8 cellular contexts compared by ENCODE assay signal in the genomic region with DNA sequence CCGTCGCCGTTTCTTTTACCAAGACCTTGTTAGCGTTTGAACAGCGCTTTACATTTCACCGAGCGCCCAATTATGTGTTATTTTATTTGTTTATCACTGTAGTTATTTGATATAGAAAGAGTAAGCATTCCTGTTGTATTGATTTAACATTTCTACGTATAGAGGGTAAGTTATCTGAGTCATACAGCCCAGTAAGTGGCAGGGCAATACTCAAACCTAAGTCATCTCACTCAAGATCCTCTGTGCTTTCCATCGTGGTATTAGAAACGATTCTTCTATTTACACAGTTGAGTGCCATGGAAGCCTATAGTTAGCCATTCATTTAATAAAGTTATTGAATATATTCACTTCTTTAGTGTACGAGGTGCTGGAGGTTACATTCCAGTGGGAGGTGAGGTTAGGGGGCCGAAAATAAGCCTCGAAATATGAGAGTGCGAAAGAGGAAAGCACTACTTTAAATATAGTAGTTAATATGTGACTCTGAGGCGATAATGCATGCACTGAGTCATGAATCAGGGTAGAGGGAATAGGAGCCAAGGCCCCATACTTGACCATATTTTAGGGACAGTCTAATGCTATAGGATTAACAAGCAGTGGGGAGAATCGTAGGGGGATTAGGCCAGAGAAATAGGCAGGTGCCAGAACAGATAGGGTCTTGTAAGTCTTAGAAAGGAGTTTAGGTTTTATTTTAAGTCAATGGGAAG. TPM values are rescaled to one million over a fixed set of nuclear protein-coding genes. Genes with fewer than 3 reads are reported as not detected.
DNase-seq lines count a peak whose midpoint lies in the region; FAIRE-seq and TF ChIP-seq lines count a peak whose summit lies in the region.

No MANE protein-coding gene starts in this region.

- POLR2A ChIA-PET in activated CD4-positive, alpha-beta memory T cell treated with anti-CD3 and anti-CD28 coated beads for 36 hours (lab: Charles Lee) = interaction anchor here (2.1 kb wide), 1 partner anchor 110 kb away, joined by 5 read pairs; the partner anchor contains the start of genes AKAP3 and NDUFA9

- intact Hi-C loops in activated CD4-positive, alpha-beta T cell treated with anti-CD3 and anti-CD28 coated beads, Interleukin-2, amount 10 ng/mL, durations not matched to agents 24 days and 14 days (cut with micrococcal nuclease) = loop anchor here (2.0 to 5.0 kb wide), 2 partner anchors 33 to 667 kb away; partner anchors contain the start of gene PARP11
- intact Hi-C loops in activated CD4-positive, alpha-beta memory T cell treated with anti-CD3 and anti-CD28 coated beads for 36 hours (cut with micrococcal nuclease) = loop anchor here (2.0 to 10.0 kb wide), 2 partner anchors 33 to 215 kb away; partner anchors contain the start of gene TIGAR
- intact Hi-C loops in thyroid gland (cut with DNase I) = no loop called here

- H3K4me3 ChIP-seq in keratinocyte (ENCODE audit: control insufficient read depth in 2 of 3, extremely low read depth in 1 of 3, insufficient read depth in 2 of 3, low read depth in 1 of 3, low read length in 3 of 3) (peak overlapping the region; percentile 63 to 96 (median 95)), thyroid gland (replicated peaks in 1 of 3) (peak overlapping the region in 2 of 3 donors; percentile 60 to 90)

- H3K36me3 ChIP-seq in keratinocyte (ENCODE audit: control insufficient read depth in 2 of 2, extremely low read depth in 1 of 2, insufficient read depth in 2 of 2, low read length in 2 of 2) = peaks cover 0 to 4% of the 10 kb centered on the region in 2 experiments
- no peaks in the 10 kb centered on the region for H3K36me3 ChIP-seq in thyroid gland

- H2AFZ ChIP-seq in keratinocyte (ENCODE audit: control insufficient read depth, low read length) = peak overlapping the region; percentile 100

- peaks cover 33% of the 10 kb centered on the region for H3K79me2 ChIP-seq in keratinocyte (ENCODE audit: control insufficient read depth, insufficient read depth, low read length)

- H3K4me1 ChIP-seq in keratinocyte (ENCODE audit: control insufficient read depth, extremely low read depth, insufficient read depth, low read length) (peaks cover 8% of the 10 kb centered on the region), thyroid gland (peaks cover 8 to 16% of the 10 kb centered on the region in 2 donors)

- H4K20me1 ChIP-seq in keratinocyte (ENCODE audit: control insufficient read depth, extremely low read depth, insufficient read depth, low read length) = no peaks in the 10 kb centered on the region

- peak overlapping the region; percentile 100 for H3K27ac ChIP-seq in keratinocyte (ENCODE audit: control insufficient read depth, insufficient read depth, low read length)
- H3K27ac ChIP-seq in thyroid gland = no peak overlapping the region

- CTCF ChIA-PET in activated CD4-positive, alpha-beta memory T cell treated with anti-CD3 and anti-CD28 coated beads for 36 hours (lab: Charles Lee) = interaction anchor here (1.3 kb wide), 1 partner anchor 119 kb away, joined by 4 read pairs; no protein-coding TSS in a partner anchor

- no peaks in the 10 kb centered on the region for H3K9me3 Mint-ChIP-seq in activated CD4-positive, alpha-beta T cell treated with anti-CD3 and anti-CD28 coated beads, Interleukin-2, amount 10 ng/mL, durations not matched to agents 24 days and 14 days
- H3K9me3 Mint-ChIP-seq in activated CD4-positive, alpha-beta memory T cell treated with anti-CD3 and anti-CD28 coated beads for 36 hours = no peaks in the 10 kb centered on the region

- no peaks in the 10 kb centered on the region for H3K27me3 Mint-ChIP-seq in activated CD4-positive, alpha-beta T cell treated with anti-CD3 and anti-CD28 coated beads, Interleukin-2, amount 10 ng/mL, durations not matched to agents 24 days and 14 days
- no peaks in the 10 kb centered on the region for H3K27me3 Mint-ChIP-seq in activated CD4-positive, alpha-beta memory T cell treated with anti-CD3 and anti-CD28 coated beads for 36 hours

- DNase-seq in activated CD4-positive, alpha-beta T cell treated with anti-CD3 and anti-CD28 coated beads, Interleukin-2, amount 10 ng/mL, durations not matched to agents 24 days and 14 days = no peak
- DNase-seq in activated CD4-positive, alpha-beta T cell treated with anti-CD3 and anti-CD28 coated beads, Interleukin-2, amount 50 U/mL, for 48 hours = no peak
- DNase-seq in activated CD4-positive, alpha-beta memory T cell treated with anti-CD3 and anti-CD28 coated beads for 36 hours = no peak
- no peak for DNase-seq in keratinocyte (ENCODE audit: low read depth, low spot score)
- no peak for DNase-seq in thyroid gland
- no peak for DNase-seq in NCI-H1694 treated with DMSO at 0.1 percent for 48 hours (lab: John Stamatoyannopoulos, UW)
- no peak for DNase-seq in NCI-H1092 treated with DMSO at 0.1 percent for 48 hours (lab: John Stamatoyannopoulos, UW)
- DNase-seq in NCI-H1105 treated with DMSO at 0.1 percent for 48 hours (lab: John Stamatoyannopoulos, UW) = no peak

- H3K4me3 Mint-ChIP-seq in activated CD4-positive, alpha-beta T cell treated with anti-CD3 and anti-CD28 coated beads, Interleukin-2, amount 10 ng/mL, durations not matched to agents 24 days and 14 days = peak overlapping the region; percentile 96
- peak overlapping the region; percentile 94 for H3K4me3 Mint-ChIP-seq in activated CD4-positive, alpha-beta memory T cell treated with anti-CD3 and anti-CD28 coated beads for 36 hours

- H3K27me3 ChIP-seq in keratinocyte (ENCODE audit: control insufficient read depth, extremely low read depth, insufficient read depth, low read length) (no peaks in the 10 kb centered on the region), thyroid gland (no peaks in the 10 kb centered on the region)

- peak overlapping the region; percentile 99 for H3K9ac ChIP-seq in keratinocyte (ENCODE audit: control insufficient read depth, extremely low read depth, insufficient read depth, low read length)

- TF ChIP-seq CTCF in keratinocyte (optimal IDR thresholded peaks at IDR 0.05 in 1 of 3, IDR thresholded peaks at IDR 0.05 in 1 of 3, conservative IDR thresholded peaks at IDR 0.05 in 1 of 3; ENCODE audit: extremely low read depth in 1 of 3, insufficient read depth in 2 of 3, low read length in 3 of 3) = no peak
- no peak for TF ChIP-seq CTCF in thyroid gland (IDR thresholded peaks at IDR 0.05)

- peaks cover 12% of the 10 kb centered on the region for H3K36me3 Mint-ChIP-seq in activated CD4-positive, alpha-beta T cell treated with anti-CD3 and anti-CD28 coated beads, Interleukin-2, amount 10 ng/mL, durations not matched to agents 24 days and 14 days (ENCODE audit: low read depth)
- peaks cover 20% of the 10 kb centered on the region for H3K36me3 Mint-ChIP-seq in activated CD4-positive, alpha-beta memory T cell treated with anti-CD3 and anti-CD28 coated beads for 36 hours

- peak overlapping the region; percentile 89 for H3K4me2 ChIP-seq in keratinocyte (ENCODE audit: control insufficient read depth, extremely low read depth, insufficient read depth, low read depth, low read length)

- H3K9me3 ChIP-seq in keratinocyte (ENCODE audit: control insufficient read depth, low read depth, low read length) = no peaks in the 10 kb centered on the region
- no peaks in the 10 kb centered on the region for H3K9me3 ChIP-seq in thyroid gland

- H3K27ac Mint-ChIP-seq in activated CD4-positive, alpha-beta T cell treated with anti-CD3 and anti-CD28 coated beads, Interleukin-2, amount 10 ng/mL, durations not matched to agents 24 days and 14 days = peak overlapping the region; percentile 93
- peak overlapping the region; percentile 98 for H3K27ac Mint-ChIP-seq in activated CD4-positive, alpha-beta memory T cell treated with anti-CD3 and anti-CD28 coated beads for 36 hours

- dilution Hi-C loops in keratinocyte (cut with MboI; ENCODE audit: extremely low pct_ligation_motif_present, low sequenced_read_pairs) = no loop called here

- H3K9me1 ChIP-seq in keratinocyte (ENCODE audit: control insufficient read depth, extremely low read depth, insufficient read depth, low read length) = no peaks in the 10 kb centered on the region

- no peak for TF ChIP-seq POLR2A in thyroid gland (IDR thresholded peaks at IDR 0.05)

- no peak for FAIRE-seq in keratinocyte (lab: Jason Lieb, UNC)

- 10 to 15% methylated on average over 16 of the region's 16 CpGs for WGBS in thyroid gland, 2 donors

- H3K4me1 Mint-ChIP-seq in activated CD4-positive, alpha-beta T cell treated with anti-CD3 and anti-CD28 coated beads, Interleukin-2, amount 10 ng/mL, durations not matched to agents 24 days and 14 days = peaks cover 29% of the 10 kb centered on the region
- peaks cover 25% of the 10 kb centered on the region for H3K4me1 Mint-ChIP-seq in activated CD4-positive, alpha-beta memory T cell treated with anti-CD3 and anti-CD28 coated beads for 36 hours (ENCODE audit: low read depth)

RNA-seq across cellular contexts. Expression of gene RAD51AP1, which starts 0.6 kb away (rescaled TPM):
- 31.4 and 35.8 TPM in 2 replicates for total RNA-seq in activated CD4-positive, alpha-beta T cell treated with anti-CD3 and anti-CD28 coated beads, Interleukin-2, amount 10 ng/mL, durations not matched to agents 24 days and 14 days
- total RNA-seq in activated CD4-positive, alpha-beta memory T cell treated with anti-CD3 and anti-CD28 coated beads for 36 hours = 10 to 100 TPM; 44.6 to 49.7 TPM
- polyA plus RNA-seq in keratinocyte = 2.6 to 13.0 TPM (median 8.6 TPM) in 3 replicates
- polyA plus RNA-seq in keratinocyte (2011; ENCODE audit: low read depth) = 1.4 TPM
- polyA plus RNA-seq in keratinocyte (2011; cell fraction: cytosol; rRNA removed) = 3.6 and 5.2 TPM in 2 replicates
- 3.5 and 6.1 TPM in 2 replicates for polyA plus RNA-seq in keratinocyte (2011; cell fraction: nucleus; rRNA removed)
- polyA plus RNA-seq in keratinocyte (2012; ENCODE audit: low replicate concordance) = 0.51 and 6.2 TPM in 2 replicates
- polyA minus RNA-seq in keratinocyte = 0.16 to 2.8 TPM (median 0.52 TPM) in 3 replicates
- not detected for polyA minus RNA-seq in keratinocyte (2011; cell fraction: cytosol; rRNA and poly(A)+ RNA removed)
- polyA minus RNA-seq in keratinocyte (2011; cell fraction: nucleus; rRNA and poly(A)+ RNA removed) = 0.42 and 2.0 TPM in 2 replicates
- 10 to 100 TPM in 1 of 4 donors, 1 to 10 TPM in 2, under 1 TPM in 1; 0.67 to 10.2 (median 3.1) TPM for total RNA-seq in thyroid gland

RNA-seq across cellular contexts. Expression of gene DYRK4, which starts 22.7 kb away (rescaled TPM):
- total RNA-seq in activated CD4-positive, alpha-beta T cell treated with anti-CD3 and anti-CD28 coated beads, Interleukin-2, amount 10 ng/mL, durations not matched to agents 24 days and 14 days = 26.6 and 29.9 TPM in 2 replicates
- 10 to 100 TPM; 26.0 to 26.7 TPM for total RNA-seq in activated CD4-positive, alpha-beta memory T cell treated with anti-CD3 and anti-CD28 coated beads for 36 hours
- polyA plus RNA-seq in keratinocyte = 43.0 to 64.6 TPM (median 60.1 TPM) in 3 replicates
- polyA plus RNA-seq in keratinocyte (2011; ENCODE audit: low read depth) = 18.2 TPM
- polyA plus RNA-seq in keratinocyte (2011; cell fraction: cytosol; rRNA removed) = 52.5 and 69.6 TPM in 2 replicates
- polyA plus RNA-seq in keratinocyte (2011; cell fraction: nucleus; rRNA removed) = 36.7 TPM in 2 replicates
- polyA plus RNA-seq in keratinocyte (2012; ENCODE audit: low replicate concordance) = 29.4 and 41.8 TPM in 2 replicates
- polyA minus RNA-seq in keratinocyte = 16.5 to 33.5 TPM (median 24.3 TPM) in 3 replicates
- polyA minus RNA-seq in keratinocyte (2011; cell fraction: cytosol; rRNA and poly(A)+ RNA removed) = 23.8 TPM
- 8.9 and 12.3 TPM in 2 replicates for polyA minus RNA-seq in keratinocyte (2011; cell fraction: nucleus; rRNA and poly(A)+ RNA removed)
- total RNA-seq in thyroid gland = 10 to 100 TPM; 23.5 to 46.5 (median 41.7) TPM
